In the genomic region with DNA sequence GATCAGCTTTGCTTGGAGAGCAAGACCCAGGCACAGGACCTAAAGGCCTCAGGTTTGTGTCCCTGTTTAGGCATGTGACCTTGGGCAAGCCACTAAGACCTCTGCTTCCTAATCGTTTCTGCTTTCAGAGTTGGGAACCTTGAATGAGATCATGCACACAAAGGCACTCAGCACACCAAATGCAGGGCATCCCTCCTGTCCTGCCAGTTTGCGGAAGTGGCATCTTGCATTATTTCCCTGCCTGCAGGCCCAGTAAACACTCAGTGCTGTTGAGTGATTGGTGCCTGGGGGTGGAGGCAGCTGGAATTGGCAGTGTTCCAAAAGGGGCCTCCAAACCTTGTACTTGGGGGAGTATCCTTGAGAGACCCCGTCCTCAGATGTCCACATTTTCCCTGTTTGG, we compare ENCODE assay signal across 7 cellular contexts.
"Had no signal": no experiment of that assay in that cellular context is flagged by ENCODE, and none has a peak within 500 bp of the region (broad histone marks: within the 10 kb centered on the region; RNA-seq: fewer than 3 reads in every experiment).

No MANE protein-coding gene starts in this region.

- H3K4me1 ChIP-seq: pancreas, prostate gland, sigmoid colon, uterus had no signal

- H2AFZ ChIP-seq: hepatocyte had no signal

- H3K27ac ChIP-seq: gastroesophageal sphincter, hepatocyte, pancreas, prostate gland, sigmoid colon, uterus had no signal

- H3K4me3 ChIP-seq: gastroesophageal sphincter, hepatocyte, pancreas, prostate gland, sigmoid colon, uterus had no signal

- H3K36me3 ChIP-seq: gastroesophageal sphincter, pancreas, prostate gland, sigmoid colon, uterus had no signal

- H3K9me3 ChIP-seq: gastroesophageal sphincter, pancreas, prostate gland, sigmoid colon, uterus had no signal

- H3K4me2 ChIP-seq: hepatocyte had no signal

- DNase-seq: cortex of kidney had no signal

- H3K27me3 ChIP-seq: pancreas, uterus had no signal
